Comparison of ENCODE assay signal across 12 cellular contexts in genomic region chr6:36980876-36981619, GRCh38. TPM values are rescaled to one million over a fixed set of nuclear protein-coding genes. Genes with fewer than 3 reads are reported as not detected.
DNase-seq lines count a peak whose midpoint lies in the region; ATAC-seq and TF ChIP-seq lines count a peak whose summit lies in the region.
"Had no signal": no experiment of that assay in that cellular context is flagged by ENCODE, and none has a peak within 500 bp of the region (broad histone marks: within the 10 kb centered on the region; RNA-seq: fewer than 3 reads in every experiment).

No MANE protein-coding gene starts in this region.

- H3K4me3 Mint-ChIP-seq in activated CD4-positive, alpha-beta T cell treated with anti-CD3 and anti-CD28 coated beads, Interleukin-2, amount 10 ng/mL, durations not matched to agents 7 days and 5 days = no peak overlapping the region
- H3K4me3 Mint-ChIP-seq in chondrocyte (ENCODE audit: unreplicated experiment) = no peak overlapping the region

- no peak overlapping the region for H2AFZ ChIP-seq in Loucy (ENCODE audit: low read length)

- H3K4me1 Mint-ChIP-seq in activated CD4-positive, alpha-beta T cell treated with anti-CD3 and anti-CD28 coated beads, Interleukin-2, amount 10 ng/mL, durations not matched to agents 7 days and 5 days = peaks cover 37% of the 10 kb centered on the region
- H3K4me1 Mint-ChIP-seq in chondrocyte (ENCODE audit: low read depth) = peaks cover 32% of the 10 kb centered on the region

- H3K27me3 Mint-ChIP-seq in activated CD4-positive, alpha-beta T cell treated with anti-CD3 and anti-CD28 coated beads, Interleukin-2, amount 10 ng/mL, durations not matched to agents 7 days and 5 days = no peaks in the 10 kb centered on the region
- H3K27me3 Mint-ChIP-seq in chondrocyte (ENCODE audit: low read depth) = no peaks in the 10 kb centered on the region

- no peak overlapping the region for H3K9ac ChIP-seq in Loucy (ENCODE audit: low read depth, low read length, poor library complexity, severe bottlenecking)

- H3K27ac ChIP-seq in gastrocnemius medialis = peak overlapping the region; percentile 44 to 70 (median 62)
- H3K27ac ChIP-seq: foreskin keratinocyte had no signal

- peaks cover 91% of the 10 kb centered on the region for H3K79me2 ChIP-seq in Loucy (ENCODE audit: insufficient read depth, low read length)

- no peaks in the 10 kb centered on the region for H3K9me2 ChIP-seq in Loucy (replicated peaks; ENCODE audit: low read depth, low read length)

- intact Hi-C loops in gastrocnemius medialis (cut with DNase I; ENCODE audit: low total_unique reads) = loop anchor here (2.0 to 10.0 kb wide), 2 partner anchors 52 to 386 kb away; partner anchors contain the start of gene SRSF3

- H3F3A ChIP-seq in Loucy (ENCODE audit: low read depth) = no peaks in the 10 kb centered on the region; the same call in 1 of the 2 replicates

- no peak for DNase-seq in activated CD4-positive, alpha-beta T cell treated with anti-CD3 and anti-CD28 coated beads, Interleukin-2, amount 10 ng/mL, durations not matched to agents 7 days and 5 days
- DNase-seq in activated CD4-positive, alpha-beta T cell treated with anti-CD3 and anti-CD28 coated beads for 1 hour = no peak
- DNase-seq in chondrocyte (ENCODE audit: low spot score) (no peak), gastrocnemius medialis (no peak), superior temporal gyrus (ENCODE audit: extremely low spot score) (no peak), NCI-H748 (lab: John Stamatoyannopoulos, UW; ENCODE audit: unreplicated experiment) (no peak)
- DNase-seq: foreskin keratinocyte, mammary epithelial cell, NCI-H774 had no signal

- peak; percentile 26; the same call in 1 of the 2 replicates for TF ChIP-seq CTCF in Loucy (conservative IDR thresholded peaks at IDR 0.05; ENCODE audit: low read length)
- peak; percentile 30 for TF ChIP-seq CTCF in chondrocyte (IDR thresholded peaks at IDR 0.05)
- TF ChIP-seq CTCF in gastrocnemius medialis (IDR thresholded peaks at IDR 0.05 in 4 of 5, conservative IDR thresholded peaks at IDR 0.05 in 1 of 5) = peak in 1 of 5 experiments; percentile 20

- CTCF ChIA-PET in activated CD4-positive, alpha-beta T cell treated with anti-CD3 and anti-CD28 coated beads, Interleukin-2, amount 10 ng/mL, durations not matched to agents 7 days and 5 days (lab: Charles Lee) = no interaction called here

- H3K27me3 ChIP-seq in Loucy (ENCODE audit: insufficient read depth, low read length, poor library complexity, severe bottlenecking) = peaks cover 3% of the 10 kb centered on the region
- no peaks in the 10 kb centered on the region for H3K27me3 ChIP-seq in gastrocnemius medialis
- H3K27me3 ChIP-seq: foreskin keratinocyte had no signal

- peaks cover 26% of the 10 kb centered on the region; the same call in 1 of the 2 replicates for H3K36me3 ChIP-seq in Loucy (ENCODE audit: insufficient read depth, low read length)
- peaks cover 0 to 25% of the 10 kb centered on the region in 2 donors for H3K36me3 ChIP-seq in gastrocnemius medialis

- in situ Hi-C loops in gastrocnemius medialis (cut with MboI; ENCODE audit: low sequenced_read_pairs in 4 of 4) = loop anchor here in 1 of 4 donors (10.0 kb wide), 1 partner anchor 96 kb away; the partner anchor contains the start of gene C6orf89

- peak overlapping the region; percentile 32 for H3K27ac Mint-ChIP-seq in activated CD4-positive, alpha-beta T cell treated with anti-CD3 and anti-CD28 coated beads, Interleukin-2, amount 10 ng/mL, durations not matched to agents 7 days and 5 days
- H3K27ac Mint-ChIP-seq in chondrocyte (ENCODE audit: unreplicated experiment) = peak overlapping the region; percentile 18

- POLR2A ChIA-PET in activated CD4-positive, alpha-beta T cell treated with anti-CD3 and anti-CD28 coated beads, Interleukin-2, amount 10 ng/mL, durations not matched to agents 7 days and 5 days (lab: Charles Lee) = no interaction called here

- H3K9me3 Mint-ChIP-seq in activated CD4-positive, alpha-beta T cell treated with anti-CD3 and anti-CD28 coated beads, Interleukin-2, amount 10 ng/mL, durations not matched to agents 7 days and 5 days = no peaks in the 10 kb centered on the region
- no peaks in the 10 kb centered on the region for H3K9me3 Mint-ChIP-seq in chondrocyte (ENCODE audit: low read depth)

- H3K9me3 ChIP-seq in Loucy (ENCODE audit: insufficient read depth, low read depth, low read length) (no peaks in the 10 kb centered on the region), gastrocnemius medialis (no peaks in the 10 kb centered on the region)

- H3K4me1 ChIP-seq in Loucy (ENCODE audit: insufficient read depth, low read length, poor library complexity, severe bottlenecking) (peaks cover 51% of the 10 kb centered on the region), gastrocnemius medialis (peaks cover 47 to 52% of the 10 kb centered on the region in 2 donors)

- no peak for TF ChIP-seq POLR2A in gastrocnemius medialis (IDR thresholded peaks at IDR 0.05)

- H3K36me3 Mint-ChIP-seq in activated CD4-positive, alpha-beta T cell treated with anti-CD3 and anti-CD28 coated beads, Interleukin-2, amount 10 ng/mL, durations not matched to agents 7 days and 5 days (ENCODE audit: low read depth) = peaks cover 41% of the 10 kb centered on the region
- H3K36me3 Mint-ChIP-seq in chondrocyte (ENCODE audit: low read depth) = peaks cover 19% of the 10 kb centered on the region

- ATAC-seq in gastrocnemius medialis (no peak), HG02623 (IDR thresholded peaks at IDR 0.05; ENCODE audit: unreplicated experiment) (no peak)
- ATAC-seq: foreskin keratinocyte had no signal

- H3K4me3 ChIP-seq in Loucy (ENCODE audit: low read length, poor library complexity, severe bottlenecking) = peak overlapping the region; percentile 33
- no peak overlapping the region for H3K4me3 ChIP-seq in gastrocnemius medialis

- H4K20me1 ChIP-seq in Loucy (ENCODE audit: insufficient read depth, low read length, poor library complexity, severe bottlenecking) = peaks cover 69% of the 10 kb centered on the region

- H3K4me2 ChIP-seq in Loucy (ENCODE audit: low read depth, low read length, poor library complexity, severe bottlenecking) = peak overlapping the region; percentile 100

RNA-seq across cellular contexts. Expression of gene MTCH1, which starts 4.9 kb away (rescaled TPM):
- total RNA-seq in activated CD4-positive, alpha-beta T cell treated with anti-CD3 and anti-CD28 coated beads, Interleukin-2, amount 10 ng/mL, durations not matched to agents 7 days and 5 days = 100 to 1,000 TPM in 1 of 2 experiments, 10 to 100 TPM in 1; 94.7 to 107 TPM
- total RNA-seq in chondrocyte (188 to 208 TPM (median 190 TPM) in 3 replicates), gastrocnemius medialis (100 to 1,000 TPM in 3 of 4 donors, 10 to 100 TPM in 1; 85.6 to 127 (median 116) TPM)

RNA-seq across cellular contexts. Expression of gene FGD2, which starts 24.4 kb away (rescaled TPM):
- 1 to 10 TPM; 1.5 to 2.1 TPM for total RNA-seq in activated CD4-positive, alpha-beta T cell treated with anti-CD3 and anti-CD28 coated beads, Interleukin-2, amount 10 ng/mL, durations not matched to agents 7 days and 5 days
- total RNA-seq in chondrocyte = not detected in 3 replicates
- 1 to 10 TPM in 3 of 4 donors, under 1 TPM in 1; 0.39 to 6.2 (median 5.0) TPM for total RNA-seq in gastrocnemius medialis
- total RNA-seq: mammary epithelial cell had no signal

RNA-seq across cellular contexts. Expression of gene PI16, which starts 26.5 kb away (rescaled TPM):
- total RNA-seq in activated CD4-positive, alpha-beta T cell treated with anti-CD3 and anti-CD28 coated beads, Interleukin-2, amount 10 ng/mL, durations not matched to agents 7 days and 5 days = 10 to 100 TPM; 13.5 to 15.1 TPM
- 0.15 TPM in 1 of 3 replicates, not detected in the others for total RNA-seq in chondrocyte
- total RNA-seq in gastrocnemius medialis = 1 to 10 TPM in 3 of 4 donors, under 1 TPM in 1; 0.87 to 3.2 (median 2.5) TPM
- total RNA-seq: bronchial epithelial cell, foreskin keratinocyte, mammary epithelial cell had no signal
